In genomic region chr20:14604143-14604542, GRCh38 we compare ENCODE assay signal across 28 cellular contexts.
"Had no signal": no experiment of that assay in that cellular context is flagged by ENCODE, and none has a peak within 500 bp of the region (broad histone marks: within the 10 kb centered on the region; RNA-seq: fewer than 3 reads in every experiment).

No MANE protein-coding gene starts in this region.

- H3K27me3 ChIP-seq: ascending aorta, brain microvascular endothelial cell, dorsolateral prefrontal cortex, gastrocnemius medialis, hepatocyte, pancreas, right atrium auricular region, stomach, thyroid gland, upper lobe of right lung had no signal

- DNase-seq: activated CD4-positive, alpha-beta memory T cell treated with anti-CD3 and anti-CD28 coated beads for 36 hours; activated CD4-positive, alpha-beta T cell treated with anti-CD3 and anti-CD28 coated beads, Interleukin-2, amount 10 ng/mL, durations not matched to agents 24 days and 14 days; activated CD8-positive, alpha-beta memory T cell treated with anti-CD3 and anti-CD28 coated beads, Interleukin-2, amount 50 U/mL, for 4 hours; activated gamma-delta T cell; activated naive CD4-positive, alpha-beta T cell treated with anti-CD3 and anti-CD28 coated beads, Interleukin-2, amount 10 ng/mL, durations not matched to agents 7 days and 5 days; activated naive CD8-positive, alpha-beta T cell treated with anti-CD3 and anti-CD28 coated beads, Interleukin-2, amount 10 ng/mL, durations not matched to agents 7 days and 5 days; activated T-cell treated with anti-CD3 and anti-CD28 coated beads, Interleukin-2, amount 50 U/mL, for 1 hour; brain microvascular endothelial cell; dorsolateral prefrontal cortex; effector memory CD4-positive, alpha-beta T cell; gastrocnemius medialis; left cardiac atrium; naive B cell; pancreas; stimulated activated CD4-positive, alpha-beta T cell treated with anti-CD3 and anti-CD28 coated beads, Interleukin-15, amount 100 ng/mL, for 24 hours; stimulated activated CD4-positive, alpha-beta T cell treated with anti-CD3 and anti-CD28 coated beads, Interleukin-2, amount 100 ng/mL, for 24 hours; stimulated activated naive B cell treated with anti-CD40 and anti-IgM and Interleukin-4, amounts not matched to agents 10 μg/mL and 1 μg/mL and 100 μg/mL, for 72 hours; stomach; T1000; thyroid gland; upper lobe of right lung; WERI-Rb-1 had no signal

- H3K36me3 Mint-ChIP-seq: activated CD4-positive, alpha-beta memory T cell treated with anti-CD3 and anti-CD28 coated beads for 36 hours; activated naive CD4-positive, alpha-beta T cell treated with anti-CD3 and anti-CD28 coated beads, Interleukin-2, amount 10 ng/mL, durations not matched to agents 7 days and 5 days; activated naive CD8-positive, alpha-beta T cell treated with anti-CD3 and anti-CD28 coated beads, Interleukin-2, amount 10 ng/mL, durations not matched to agents 7 days and 5 days; mesothelial cell of epicardium; naive B cell; stimulated activated naive B cell treated with anti-CD40 and anti-IgM and Interleukin-4, amounts not matched to agents 10 μg/mL and 1 μg/mL and 100 μg/mL, for 72 hours had no signal

- H3K27ac Mint-ChIP-seq: activated CD4-positive, alpha-beta memory T cell treated with anti-CD3 and anti-CD28 coated beads for 36 hours; activated CD4-positive, alpha-beta T cell treated with anti-CD3 and anti-CD28 coated beads, Interleukin-2, amount 10 ng/mL, durations not matched to agents 24 days and 14 days; activated naive CD4-positive, alpha-beta T cell treated with anti-CD3 and anti-CD28 coated beads, Interleukin-2, amount 10 ng/mL, durations not matched to agents 7 days and 5 days; activated naive CD8-positive, alpha-beta T cell treated with anti-CD3 and anti-CD28 coated beads, Interleukin-2, amount 10 ng/mL, durations not matched to agents 7 days and 5 days; mesothelial cell of epicardium; naive B cell; stimulated activated naive B cell treated with anti-CD40 and anti-IgM and Interleukin-4, amounts not matched to agents 10 μg/mL and 1 μg/mL and 100 μg/mL, for 72 hours had no signal

- H3K4me1 ChIP-seq: ascending aorta, gastrocnemius medialis, right atrium auricular region, stomach, thyroid gland, upper lobe of right lung had no signal

- H3K9me3 ChIP-seq: ascending aorta, gastrocnemius medialis, pancreas, right atrium auricular region, stomach, thyroid gland, upper lobe of right lung had no signal

- ATAC-seq: activated CD4-positive, CD25-positive, alpha-beta regulatory T cell treated with anti-CD3 and anti-CD28 coated beads, Interleukin-2, amount 50 U/mL, for 24 hours; gastrocnemius medialis; left cardiac atrium; stimulated activated naive B cell treated with anti-CD40 and anti-IgM and Interleukin-4, amounts not matched to agents 10 μg/mL and 1 μg/mL and 100 μg/mL, for 72 hours; upper lobe of right lung had no signal

- H3K27me3 Mint-ChIP-seq: activated CD4-positive, alpha-beta memory T cell treated with anti-CD3 and anti-CD28 coated beads for 36 hours; activated CD4-positive, alpha-beta T cell treated with anti-CD3 and anti-CD28 coated beads, Interleukin-2, amount 10 ng/mL, durations not matched to agents 24 days and 14 days; activated naive CD4-positive, alpha-beta T cell treated with anti-CD3 and anti-CD28 coated beads, Interleukin-2, amount 10 ng/mL, durations not matched to agents 7 days and 5 days; activated naive CD8-positive, alpha-beta T cell treated with anti-CD3 and anti-CD28 coated beads, Interleukin-2, amount 10 ng/mL, durations not matched to agents 7 days and 5 days; naive B cell; stimulated activated naive B cell treated with anti-CD40 and anti-IgM and Interleukin-4, amounts not matched to agents 10 μg/mL and 1 μg/mL and 100 μg/mL, for 72 hours had no signal

- H3K9me3 Mint-ChIP-seq: activated CD4-positive, alpha-beta T cell treated with anti-CD3 and anti-CD28 coated beads, Interleukin-2, amount 10 ng/mL, durations not matched to agents 24 days and 14 days; naive B cell; stimulated activated naive B cell treated with anti-CD40 and anti-IgM and Interleukin-4, amounts not matched to agents 10 μg/mL and 1 μg/mL and 100 μg/mL, for 72 hours had no signal

- H3K4me3 Mint-ChIP-seq: activated CD4-positive, alpha-beta memory T cell treated with anti-CD3 and anti-CD28 coated beads for 36 hours; activated CD4-positive, alpha-beta T cell treated with anti-CD3 and anti-CD28 coated beads, Interleukin-2, amount 10 ng/mL, durations not matched to agents 24 days and 14 days; activated naive CD4-positive, alpha-beta T cell treated with anti-CD3 and anti-CD28 coated beads, Interleukin-2, amount 10 ng/mL, durations not matched to agents 7 days and 5 days; activated naive CD8-positive, alpha-beta T cell treated with anti-CD3 and anti-CD28 coated beads, Interleukin-2, amount 10 ng/mL, durations not matched to agents 7 days and 5 days; mesothelial cell of epicardium; naive B cell; stimulated activated naive B cell treated with anti-CD40 and anti-IgM and Interleukin-4, amounts not matched to agents 10 μg/mL and 1 μg/mL and 100 μg/mL, for 72 hours had no signal

- H3K4me1 Mint-ChIP-seq: activated CD4-positive, alpha-beta T cell treated with anti-CD3 and anti-CD28 coated beads, Interleukin-2, amount 10 ng/mL, durations not matched to agents 24 days and 14 days; activated naive CD4-positive, alpha-beta T cell treated with anti-CD3 and anti-CD28 coated beads, Interleukin-2, amount 10 ng/mL, durations not matched to agents 7 days and 5 days; activated naive CD8-positive, alpha-beta T cell treated with anti-CD3 and anti-CD28 coated beads, Interleukin-2, amount 10 ng/mL, durations not matched to agents 7 days and 5 days; naive B cell; stimulated activated naive B cell treated with anti-CD40 and anti-IgM and Interleukin-4, amounts not matched to agents 10 μg/mL and 1 μg/mL and 100 μg/mL, for 72 hours had no signal

- H3K27ac ChIP-seq: ascending aorta, brain microvascular endothelial cell, coronary artery, dorsolateral prefrontal cortex, gastrocnemius medialis, hepatocyte, pancreas, right atrium auricular region, stomach, thyroid gland, upper lobe of right lung, WERI-Rb-1 had no signal

- H3K36me3 ChIP-seq: ascending aorta, brain microvascular endothelial cell, gastrocnemius medialis, pancreas, right atrium auricular region, stomach, thyroid gland, upper lobe of right lung, WERI-Rb-1 had no signal

- H3K4me3 ChIP-seq: ascending aorta, coronary artery, dorsolateral prefrontal cortex, gastrocnemius medialis, hepatocyte, pancreas, right atrium auricular region, stomach, thyroid gland, upper lobe of right lung had no signal
